Comparison of ENCODE assay signal across 1 cellular context in genomic region chr4:8185930-8186329, GRCh38.
TF ChIP-seq lines count a peak whose summit lies in the region.

No MANE protein-coding gene starts in this region.

TF ChIP-seq in HEK293, 187 proteins besides CTCF, POLR2A, EP300 and RAD21:
- TF ChIP-seq ZNF488 (tag by site-specific recombination; IDR thresholded peaks at IDR 0.05) (no peak), ZIC2 (tag by site-specific recombination; IDR thresholded peaks at IDR 0.05) (peak; percentile 87), BCL6B (tag by site-specific recombination; IDR thresholded peaks at IDR 0.05) (no peak), ZNF560 (tag by site-specific recombination; IDR thresholded peaks at IDR 0.05; ENCODE audit: borderline replicate concordance) (no peak)
